1 cellular context compared by ENCODE assay signal in genomic region chr3:160449660-160450598, GRCh38.
A peak's percentile ranks its signal among the peaks of the same experiment; 100 is the strongest.
TF ChIP-seq lines count a peak whose summit lies in the region.

TRIM59 (minus strand) TSS chr3:160449786; CDS start chr3:160439183, 10,603 bp downstream.

TF ChIP-seq in HepG2, 621 proteins besides CTCF, POLR2A, EP300 and RAD21 (continued from another document and continues in another):
- TF ChIP-seq ATF3 (CRISPR knock-in tag; IDR thresholded peaks at IDR 0.05) = no peak
- peak; percentile 49; the same call in 1 of the 2 replicates for TF ChIP-seq BRD4 (CRISPR knock-in tag; IDR thresholded peaks at IDR 0.05)
- no peak for TF ChIP-seq HDAC1 (CRISPR knock-in tag; IDR thresholded peaks at IDR 0.05)
- no peak for TF ChIP-seq NCOA2 (CRISPR knock-in tag; IDR thresholded peaks at IDR 0.05)
- no peak for TF ChIP-seq CEBPZ (IDR thresholded peaks at IDR 0.05; ENCODE audit: low read length)
- no peak for TF ChIP-seq PAX8 (CRISPR knock-in tag; IDR thresholded peaks at IDR 0.05; ENCODE audit: borderline replicate concordance)
- TF ChIP-seq IRF2 (CRISPR knock-in tag; IDR thresholded peaks at IDR 0.05) = no peak
- TF ChIP-seq ZNF879 (CRISPR knock-in tag; IDR thresholded peaks at IDR 0.05) = no peak
- peak; percentile 64; the same call in 1 of the 2 replicates for TF ChIP-seq UBTF (CRISPR knock-in tag; IDR thresholded peaks at IDR 0.05)
- peak; percentile 74 for TF ChIP-seq RBM39 (IDR thresholded peaks at IDR 0.05; ENCODE audit: low read depth, low read length, poor library complexity, severe bottlenecking)
- no peak for TF ChIP-seq LRRFIP1 (CRISPR knock-in tag; conservative IDR thresholded peaks at IDR 0.05)
- TF ChIP-seq PRDM10 (CRISPR knock-in tag; IDR thresholded peaks at IDR 0.05; ENCODE audit: low read depth) = no peak
- no peak for TF ChIP-seq ZNF274 (CRISPR knock-in tag; IDR thresholded peaks at IDR 0.05)
- TF ChIP-seq DMAP1 (CRISPR knock-in tag; IDR thresholded peaks at IDR 0.05) = no peak
- no peak for TF ChIP-seq MXD1 (CRISPR knock-in tag; IDR thresholded peaks at IDR 0.05)
- TF ChIP-seq CCAR2 (optimal IDR thresholded peaks at IDR 0.05; ENCODE audit: low read depth, low read length) = no peak
- no peak for TF ChIP-seq FOXK1 (CRISPR knock-in tag; IDR thresholded peaks at IDR 0.05; ENCODE audit: borderline replicate concordance, low read depth)
- no peak for TF ChIP-seq CHCHD3 (CRISPR knock-in tag; IDR thresholded peaks at IDR 0.05)
- no peak for TF ChIP-seq CBX1 (IDR thresholded peaks at IDR 0.05; ENCODE audit: low read depth)
- TF ChIP-seq SAFB2 (CRISPR knock-in tag; IDR thresholded peaks at IDR 0.05; ENCODE audit: borderline replicate concordance, low read depth) = no peak
- no peak for TF ChIP-seq ZNF577 (CRISPR knock-in tag; IDR thresholded peaks at IDR 0.05; ENCODE audit: borderline replicate concordance, low read depth)
- TF ChIP-seq ZMYM4 (CRISPR knock-in tag; IDR thresholded peaks at IDR 0.05) = peak; percentile 70; the same call in 1 of the 2 replicates
- TF ChIP-seq CSRNP1 (CRISPR knock-in tag; IDR thresholded peaks at IDR 0.05) = no peak
- peak; percentile 66; the same call in 1 of the 2 replicates for TF ChIP-seq GABPB1 (CRISPR knock-in tag; IDR thresholded peaks at IDR 0.05)
- TF ChIP-seq MAZ (IDR thresholded peaks at IDR 0.05; ENCODE audit: borderline replicate concordance, low read depth, low read length) = no peak
- 0 out of 2 replicates have a peak, but pooled peaks have one; percentile 46 for TF ChIP-seq MAZ (CRISPR knock-in tag; IDR thresholded peaks at IDR 0.05; ENCODE audit: low read depth)
- no peak for TF ChIP-seq PRDM15 (CRISPR knock-in tag; IDR thresholded peaks at IDR 0.05)
- no peak for TF ChIP-seq HBP1 (CRISPR knock-in tag; IDR thresholded peaks at IDR 0.05; ENCODE audit: low read depth)
- 0 out of 2 replicates have a peak, but pooled peaks have one; percentile 44 for TF ChIP-seq HINFP (CRISPR knock-in tag; IDR thresholded peaks at IDR 0.05; ENCODE audit: low read depth)
- no peak for TF ChIP-seq FOXA1 (IDR thresholded peaks at IDR 0.05)
- 0 out of 2 replicates have a peak, but pooled peaks have one; percentile 12 for TF ChIP-seq FOXA1 (CRISPR knock-in tag; IDR thresholded peaks at IDR 0.05)
- 0 out of 2 replicates have a peak, but pooled peaks have one; percentile 25 for TF ChIP-seq KMT2A (CRISPR knock-in tag; IDR thresholded peaks at IDR 0.05)
- TF ChIP-seq JDP2 (CRISPR knock-in tag; IDR thresholded peaks at IDR 0.05; ENCODE audit: borderline replicate concordance) = no peak
- TF ChIP-seq ZNF749 (CRISPR knock-in tag; IDR thresholded peaks at IDR 0.05; ENCODE audit: borderline replicate concordance) = no peak; the same call in 1 of the 2 replicates
- TF ChIP-seq CENPBD1 (CRISPR knock-in tag; IDR thresholded peaks at IDR 0.05; ENCODE audit: borderline replicate concordance, low read depth) = no peak
- TF ChIP-seq KLF13 (CRISPR knock-in tag; IDR thresholded peaks at IDR 0.05) = 0 out of 2 replicates have a peak, but pooled peaks have one; percentile 38
